In genomic region chr4:123359449-123360306, GRCh38 we compare ENCODE assay signal across 38 cellular contexts. TPM values are rescaled to one million over a fixed set of nuclear protein-coding genes. Genes with fewer than 3 reads are reported as not detected.
DNase-seq lines count a peak whose midpoint lies in the region; ATAC-seq, FAIRE-seq and TF ChIP-seq lines count a peak whose summit lies in the region.
"Had no signal": no experiment of that assay in that cellular context is flagged by ENCODE, and none has a peak within 500 bp of the region (broad histone marks: within the 10 kb centered on the region; RNA-seq: fewer than 3 reads in every experiment).

No MANE protein-coding gene starts in this region.

- H3K4me1 ChIP-seq in OCI-LY1 (ENCODE audit: insufficient read depth, low read length, severe bottlenecking): peaks cover 93% of the 10 kb centered on the region
- H3K4me1 ChIP-seq in H1 (replicated peaks in 1 of 4; ENCODE audit: control insufficient read depth in 3 of 4, insufficient read depth in 4 of 4, low read length in 3 of 4): no peaks in the 10 kb centered on the region
- no peaks in the 10 kb centered on the region for H3K4me1 ChIP-seq in naive thymus-derived CD4-positive, alpha-beta T cell (ENCODE audit: control insufficient read depth in 2 of 2, insufficient read depth in 2 of 2, low read length in 2 of 2)
- peaks cover 2% of the 10 kb centered on the region for H3K4me1 ChIP-seq in ovary (ENCODE audit: insufficient read depth)
- H3K4me1 ChIP-seq: colonic mucosa, parathyroid adenoma, Peyer's patch, testis had no signal

- H3K4me3 ChIP-seq in OCI-LY1 (ENCODE audit: low read depth, low read length, poor library complexity, severe bottlenecking): peak overlapping the region; percentile 70
- no peak overlapping the region for H3K4me3 ChIP-seq in H1 (ENCODE audit: extremely low read depth in 1 of 4, insufficient read depth in 2 of 4, low read depth in 3 of 4, low read length in 4 of 4)
- H3K4me3 ChIP-seq in naive thymus-derived CD4-positive, alpha-beta T cell (ENCODE audit: low read length): no peak overlapping the region
- no peak overlapping the region for H3K4me3 ChIP-seq in ovary
- H3K4me3 ChIP-seq: colonic mucosa, gastrocnemius medialis, lung, mucosa of descending colon, Peyer's patch, skin epidermis, testis, vagina had no signal

- H3K9me3 ChIP-seq in OCI-LY1 (ENCODE audit: low read length): no peaks in the 10 kb centered on the region
- H3K9me3 ChIP-seq in H1 (ENCODE audit: insufficient read depth in 2 of 2, low read depth in 1 of 2, low read length in 1 of 2): peaks cover 0 to 7% of the 10 kb centered on the region in 2 experiments; a peak in 3 of 4 replicates
- no peaks in the 10 kb centered on the region for H3K9me3 ChIP-seq in naive thymus-derived CD4-positive, alpha-beta T cell (ENCODE audit: control insufficient read depth in 2 of 3, low read length in 3 of 3)
- H3K9me3 ChIP-seq in ovary: no peaks in the 10 kb centered on the region
- H3K9me3 ChIP-seq: colonic mucosa, gastrocnemius medialis, mucosa of descending colon, Peyer's patch, testis, vagina had no signal

- H3K56ac ChIP-seq in H1 (replicated peaks; ENCODE audit: insufficient read length, low read depth, low read length): no peak overlapping the region

- H3K27ac ChIP-seq in OCI-LY1 (ENCODE audit: low read depth, low read length, poor library complexity, severe bottlenecking): peak overlapping the region; percentile 98
- H3K27ac ChIP-seq in H1 (ENCODE audit: low read depth, low read length): no peak overlapping the region
- H3K27ac ChIP-seq in naive thymus-derived CD4-positive, alpha-beta T cell (ENCODE audit: low read depth, low read length): no peak overlapping the region
- no peak overlapping the region for H3K27ac ChIP-seq in ovary
- H3K27ac ChIP-seq: colonic mucosa, HL-60, KMS-11, parathyroid adenoma, Peyer's patch, testis, VCaP had no signal

- H3K27me3 ChIP-seq in OCI-LY1 (ENCODE audit: insufficient read depth, low read length) (no peaks in the 10 kb centered on the region), H1 (replicated peaks in 1 of 4; ENCODE audit: control insufficient read depth in 3 of 4, extremely low read depth in 1 of 4, insufficient read depth in 3 of 4, low read length in 3 of 4) (no peaks in the 10 kb centered on the region), ovary (no peaks in the 10 kb centered on the region)
- H3K27me3 ChIP-seq in naive thymus-derived CD4-positive, alpha-beta T cell (ENCODE audit: control insufficient read depth in 2 of 2, insufficient read depth in 2 of 2, low read length in 2 of 2): no peaks in the 10 kb centered on the region
- H3K27me3 ChIP-seq: colonic mucosa, gastrocnemius medialis, Peyer's patch, testis, vagina had no signal

- H3K79me1 ChIP-seq in H1 (ENCODE audit: low read depth, low read length): no peaks in the 10 kb centered on the region

- no peak for TF ChIP-seq RAD21 in H1 (IDR thresholded peaks at IDR 0.05 in 1 of 2, conservative IDR thresholded peaks at IDR 0.05 in 1 of 2; ENCODE audit: low read depth in 2 of 2, low read length in 2 of 2)

- H4K20me1 ChIP-seq in OCI-LY1 (ENCODE audit: insufficient read depth, low read length): no peaks in the 10 kb centered on the region
- H4K20me1 ChIP-seq in H1 (replicated peaks in 1 of 2; ENCODE audit: control insufficient read depth in 1 of 2, insufficient read depth in 2 of 2, low read length in 2 of 2): no peaks in the 10 kb centered on the region

- H3F3A ChIP-seq in OCI-LY1 (ENCODE audit: insufficient read depth, low read length): no peaks in the 10 kb centered on the region

- no peak overlapping the region for H4K5ac ChIP-seq in H1 (ENCODE audit: insufficient read length, low read depth, low read length)

- H3K36me3 ChIP-seq in OCI-LY1 (ENCODE audit: insufficient read depth, low read length) (peaks cover 40% of the 10 kb centered on the region), H1 (ENCODE audit: control insufficient read depth in 2 of 4, insufficient read depth in 4 of 4, low read length in 3 of 4) (peaks cover 0 to 6% (median 0%) of the 10 kb centered on the region in 4 experiments; a peak in 2 of 8 replicates), ovary (no peaks in the 10 kb centered on the region)
- H3K36me3 ChIP-seq in naive thymus-derived CD4-positive, alpha-beta T cell (ENCODE audit: control insufficient read depth in 2 of 3, insufficient read depth in 3 of 3, low read length in 3 of 3): no peaks in the 10 kb centered on the region
- H3K36me3 ChIP-seq: colonic mucosa, gastrocnemius medialis, Peyer's patch, vagina had no signal

- H3K27ac Mint-ChIP-seq in naive thymus-derived CD4-positive, alpha-beta T cell: no peak overlapping the region
- H3K27ac Mint-ChIP-seq: activated CD8-positive, alpha-beta T cell treated with anti-CD3 and anti-CD28 coated beads, Interleukin-2, amount 10 ng/mL, durations not matched to agents 7 days and 5 days; activated naive CD4-positive, alpha-beta T cell treated with anti-CD3 and anti-CD28 coated beads, Interleukin-2, amount 50 U/mL, for 24 hours; H9; natural killer cell treated with Interleukin-12 subunit alpha and Interleukin-12 subunit beta and Interleukin-15 and Interleukin-18, amount 100 ng/mL, for 72 hours; stimulated activated naive CD8-positive, alpha-beta T cell treated with anti-CD3 and anti-CD28 coated beads, Interleukin-15, Interleukin-2, amounts not matched to agents 100 ng/mL and 50 ng/mL, for 24 hours had no signal

- H2AFZ ChIP-seq in OCI-LY1 (ENCODE audit: low read length) (peak overlapping the region; percentile 60), H1 (ENCODE audit: low read length) (0 out of 2 replicates have a peak overlapping the region, but pooled peaks have one; percentile 59)
- H2AFZ ChIP-seq: parathyroid adenoma had no signal

- H3K79me2 ChIP-seq in OCI-LY1 (ENCODE audit: insufficient read depth, low read length): peaks cover 36% of the 10 kb centered on the region
- H3K79me2 ChIP-seq in H1 (ENCODE audit: control insufficient read depth in 1 of 2, insufficient read depth in 2 of 2, low read length in 2 of 2): no peaks in the 10 kb centered on the region
- H3K79me2 ChIP-seq: parathyroid adenoma had no signal

- no peak overlapping the region for H2BK5ac ChIP-seq in H1 (ENCODE audit: low read depth, low read length)

- no peak overlapping the region for H4K91ac ChIP-seq in H1 (replicated peaks; ENCODE audit: insufficient read length, low read length)

- no peaks in the 10 kb centered on the region for H3K23me2 ChIP-seq in H1 (ENCODE audit: low read depth, low read length)

- WGBS in H1 (ENCODE audit: extremely low coverage in 1 of 2, insufficient coverage in 1 of 2, insufficient read length in 1 of 2, insufficient replicate concordance in 2 of 2, low coverage in 1 of 2, low lambda C conversion rate in 2 of 2, missing lambda C conversion rate in 1 of 2), 2 experiments: 82% methylated on average over 5 of the region's 5 CpGs; no CpG with 5 or more reads in 1 of the 2 experiments
- WGBS in ovary, 3 donors: 78 to 84% (median 82%) methylated on average over 5 of the region's 5 CpGs

- H3K18ac ChIP-seq in H1 (ENCODE audit: extremely low read depth, low read length): no peak overlapping the region

- H3K27me3 Mint-ChIP-seq in naive thymus-derived CD4-positive, alpha-beta T cell: peaks cover 0 to 22% (median under 1%) of the 10 kb centered on the region in 5 donors
- H3K27me3 Mint-ChIP-seq: natural killer cell treated with Interleukin-12 subunit alpha and Interleukin-12 subunit beta and Interleukin-15 and Interleukin-18, amount 100 ng/mL, for 72 hours; stimulated activated naive CD8-positive, alpha-beta T cell treated with anti-CD3 and anti-CD28 coated beads, Interleukin-15, Interleukin-2, amounts not matched to agents 100 ng/mL and 50 ng/mL, for 24 hours had no signal

- H3K4ac ChIP-seq in H1 (replicated peaks; ENCODE audit: insufficient read length, low read depth, low read length): no peak overlapping the region

- H4K8ac ChIP-seq in H1 (ENCODE audit: extremely low read depth, insufficient read depth, low read length): no peak overlapping the region

- CTCF ChIA-PET in H1 (lab: Charles Lee; ENCODE audit: partially characterized antibody): interaction anchor here (1.1 to 2.6 kb wide), 8 partner anchors 7 to 301 kb away, joined by 3 to 16 read pairs (median 4); no protein-coding TSS in a partner anchor
- CTCF ChIA-PET in naive thymus-derived CD4-positive, alpha-beta T cell (lab: Charles Lee): no interaction called here

- POLR2A ChIA-PET in H1 (lab: Charles Lee; ENCODE audit: partially characterized antibody): no interaction called here
- POLR2A ChIA-PET in naive thymus-derived CD4-positive, alpha-beta T cell (lab: Charles Lee): no interaction called here

- H3K4me1 Mint-ChIP-seq in naive thymus-derived CD4-positive, alpha-beta T cell: peaks cover 0 to 3% (median 0%) of the 10 kb centered on the region in 7 donors
- H3K4me1 Mint-ChIP-seq: activated naive CD4-positive, alpha-beta T cell treated with anti-CD3 and anti-CD28 coated beads, Interleukin-2, amount 50 U/mL, for 24 hours; CD8-positive, alpha-beta memory T cell had no signal

- H3K9me3 Mint-ChIP-seq in naive thymus-derived CD4-positive, alpha-beta T cell: peaks cover 0 to 2% (median 0%) of the 10 kb centered on the region in 11 donors
- H3K9me3 Mint-ChIP-seq: activated naive CD4-positive, alpha-beta T cell treated with anti-CD3 and anti-CD28 coated beads, Interleukin-2, amount 50 U/mL, for 24 hours; CD8-positive, alpha-beta memory T cell; natural killer cell treated with Interleukin-12 subunit alpha and Interleukin-12 subunit beta and Interleukin-15 and Interleukin-18, amount 100 ng/mL, for 72 hours; stimulated activated naive CD8-positive, alpha-beta T cell treated with anti-CD3 and anti-CD28 coated beads, Interleukin-15, Interleukin-2, amounts not matched to agents 100 ng/mL and 50 ng/mL, for 24 hours had no signal

- no peaks in the 10 kb centered on the region for H3K36me3 Mint-ChIP-seq in naive thymus-derived CD4-positive, alpha-beta T cell
- H3K36me3 Mint-ChIP-seq: activated naive CD4-positive, alpha-beta T cell treated with anti-CD3 and anti-CD28 coated beads, Interleukin-2, amount 50 U/mL, for 24 hours; natural killer cell treated with Interleukin-12 subunit alpha and Interleukin-12 subunit beta and Interleukin-15 and Interleukin-18, amount 100 ng/mL, for 72 hours had no signal

- TF ChIP-seq EP300 in H1 (IDR thresholded peaks at IDR 0.05; ENCODE audit: borderline replicate concordance in 1 of 2, low read depth in 2 of 2, low read length in 2 of 2) (no peak), ovary (IDR thresholded peaks at IDR 0.05) (no peak)

- no peak overlapping the region for H3K14ac ChIP-seq in H1 (ENCODE audit: insufficient read length)

- H3K9ac ChIP-seq in OCI-LY1 (ENCODE audit: low read length): peak overlapping the region; percentile 45; the same call in 1 of the 2 replicates
- no peak overlapping the region for H3K9ac ChIP-seq in H1 (replicated peaks in 1 of 4; ENCODE audit: extremely low read depth in 1 of 4, low read depth in 3 of 4, low read length in 3 of 4)
- H3K9ac ChIP-seq: KMS-11, parathyroid adenoma had no signal

- H3K9me2 ChIP-seq in OCI-LY1 (ENCODE audit: low read depth, low read length): no peaks in the 10 kb centered on the region

- no peak overlapping the region for H2BK15ac ChIP-seq in H1 (ENCODE audit: low read length)

- no peak overlapping the region for H3K23ac ChIP-seq in H1 (ENCODE audit: insufficient read length)

- H3K4me3 Mint-ChIP-seq in naive thymus-derived CD4-positive, alpha-beta T cell: no peak overlapping the region
- H3K4me3 Mint-ChIP-seq: activated CD8-positive, alpha-beta T cell treated with anti-CD3 and anti-CD28 coated beads, Interleukin-2, amount 10 ng/mL, durations not matched to agents 7 days and 5 days; activated naive CD4-positive, alpha-beta T cell treated with anti-CD3 and anti-CD28 coated beads, Interleukin-2, amount 50 U/mL, for 24 hours; H9; natural killer cell treated with Interleukin-12 subunit alpha and Interleukin-12 subunit beta and Interleukin-15 and Interleukin-18, amount 100 ng/mL, for 72 hours; stimulated activated naive CD8-positive, alpha-beta T cell treated with anti-CD3 and anti-CD28 coated beads, Interleukin-15, Interleukin-2, amounts not matched to agents 100 ng/mL and 50 ng/mL, for 24 hours had no signal

- no peak overlapping the region for H2BK120ac ChIP-seq in H1 (replicated peaks; ENCODE audit: low read depth, low read length)

- peak; percentile 22 for ATAC-seq in naive thymus-derived CD4-positive, alpha-beta T cell
- ATAC-seq: activated CD8-positive, alpha-beta T cell treated with anti-CD3 and anti-CD28 coated beads, Interleukin-2, amount 10 ng/mL, durations not matched to agents 7 days and 5 days; gastrocnemius medialis; mucosa of descending colon had no signal

- no peak for FAIRE-seq in H1 (lab: Jason Lieb, UNC)
- FAIRE-seq: bronchial epithelial cell had no signal

- no peak for TF ChIP-seq CTCF in OCI-LY1 (IDR thresholded peaks at IDR 0.05; ENCODE audit: low read length)
- no peak for TF ChIP-seq CTCF in H1 (IDR thresholded peaks at IDR 0.05; ENCODE audit: control extremely low read depth in 1 of 3, insufficient read depth in 1 of 3, low read depth in 1 of 3, low read length in 3 of 3)
- no peak for TF ChIP-seq CTCF in ovary (IDR thresholded peaks at IDR 0.05)

- peak overlapping the region; percentile 72 for H3K4me2 ChIP-seq in OCI-LY1 (ENCODE audit: low read length)
- no peak overlapping the region for H3K4me2 ChIP-seq in H1 (ENCODE audit: insufficient read depth in 1 of 2, low read depth in 2 of 2, low read length in 2 of 2)
- H3K4me2 ChIP-seq: KMS-11 had no signal

- H2AK5ac ChIP-seq in H1 (ENCODE audit: low read depth, low read length): no peak overlapping the region; the same call in 1 of the 2 replicates

- TF ChIP-seq POLR2A in H1 (IDR thresholded peaks at IDR 0.05; ENCODE audit: control extremely low read depth in 1 of 2, low read depth in 2 of 2, low read length in 2 of 2): no peak
- TF ChIP-seq POLR2A in ovary (IDR thresholded peaks at IDR 0.05): no peak

- intact Hi-C loops in naive thymus-derived CD4-positive, alpha-beta T cell (cut with micrococcal nuclease): no loop called here
- intact Hi-C loops in ovary (cut with DNase I): no loop called here

- peak; percentile 2 for DNase-seq in GF-D8 (lab: John Stamatoyannopoulos, UW)
- no peak for DNase-seq in H1 (ENCODE audit: low read depth in 1 of 2, low spot score in 2 of 2)
- DNase-seq in naive thymus-derived CD4-positive, alpha-beta T cell: no peak
- no peak for DNase-seq in activated gamma-delta T cell treated with Interleukin-2 at 50 U/mL for 16 hours
- DNase-seq in amygdala (lab: John Stamatoyannopoulos, UW): no peak
- no peak for DNase-seq in ovary
- no peak for DNase-seq in NCI-H748 treated with DMSO at 0.1 percent for 48 hours (lab: John Stamatoyannopoulos, UW)
- DNase-seq: activated CD4-positive, alpha-beta T cell treated with anti-CD3 and anti-CD28 coated beads for 4 hours; activated CD8-positive, alpha-beta T cell treated with anti-CD3 and anti-CD28 coated beads, Interleukin-2, amount 10 ng/mL, durations not matched to agents 7 days and 5 days; anterior cingulate cortex; CD8-positive, alpha-beta memory T cell; colonic mucosa; DMS 273 treated with DMSO at 0.1 percent for 48 hours; effector CD8-positive, alpha-beta T cell; gastrocnemius medialis; H9; kidney glomerular epithelial cell; mucosa of descending colon; MV-4-11; NCI-H1436; NCI-H2081; NCI-H526; NK-92 treated with Interleukin-12 subunit alpha and Interleukin-12 subunit beta, amount 100 ng/mL, for 24 hours; Peyer's patch; SHP77 treated with DMSO at 0.1 percent for 48 hours; testis had no signal

- H2BK12ac ChIP-seq in H1 (ENCODE audit: low read depth, low read length): no peak overlapping the region

- no peak overlapping the region for H2BK20ac ChIP-seq in H1 (ENCODE audit: low read length)

RNA-seq across cellular contexts. Expression of gene SPRY1, which starts 36.9 kb away (rescaled TPM):
- total RNA-seq in H1 (2021; fragmentation: NEBNext Ultra II Directional; extraction: Animal tissue kit (Norgen Biotek cat#: 25700)): 54.7 and 56.2 TPM in 2 replicates
- 11.7 and 13.2 TPM in 2 replicates for polyA plus RNA-seq in H1 (2011; rRNA removed)
- polyA plus RNA-seq in H1 (2011; cell fraction: cytosol; rRNA removed): 13.3 TPM
- 16.4 TPM for polyA plus RNA-seq in H1 (2011; cell fraction: nucleus; rRNA removed)
- 19.6 to 24.8 TPM (median 21.7 TPM) in 4 replicates for polyA plus RNA-seq in H1 (2012, experiment 1 of 2)
- polyA plus RNA-seq in H1 (2012, experiment 2 of 2): 17.7 TPM
- 33.5 TPM for polyA plus RNA-seq in H1 (2013, experiment 1 of 2)
- 33.8 TPM for polyA plus RNA-seq in H1 (2013, experiment 2 of 2)
- 15.2 and 17.4 TPM in 2 replicates for polyA minus RNA-seq in H1 (2011; rRNA and poly(A)+ RNA removed)
- 18.7 TPM for polyA minus RNA-seq in H1 (2011; cell fraction: cytosol; rRNA and poly(A)+ RNA removed)
- 32.7 TPM for polyA minus RNA-seq in H1 (2011; cell fraction: nucleus; rRNA and poly(A)+ RNA removed)
- total RNA-seq in naive thymus-derived CD4-positive, alpha-beta T cell: 10 to 100 TPM in 2 of 5 experiments, 1 to 10 TPM in 3; 2.5 to 20.5 (median 6.2) TPM
- 1 to 10 TPM; 1.6 to 4.3 TPM for polyA plus RNA-seq in naive thymus-derived CD4-positive, alpha-beta T cell
- 100 to 1,000 TPM in 2 of 7 donors, 10 to 100 TPM in 5; 22.5 to 124 (median 43.5) TPM for total RNA-seq in ovary
- polyA plus RNA-seq in ovary: 10 to 100 TPM; 31.4 to 45.8 TPM
